1 cellular context compared by ENCODE assay signal in the genomic region with DNA sequence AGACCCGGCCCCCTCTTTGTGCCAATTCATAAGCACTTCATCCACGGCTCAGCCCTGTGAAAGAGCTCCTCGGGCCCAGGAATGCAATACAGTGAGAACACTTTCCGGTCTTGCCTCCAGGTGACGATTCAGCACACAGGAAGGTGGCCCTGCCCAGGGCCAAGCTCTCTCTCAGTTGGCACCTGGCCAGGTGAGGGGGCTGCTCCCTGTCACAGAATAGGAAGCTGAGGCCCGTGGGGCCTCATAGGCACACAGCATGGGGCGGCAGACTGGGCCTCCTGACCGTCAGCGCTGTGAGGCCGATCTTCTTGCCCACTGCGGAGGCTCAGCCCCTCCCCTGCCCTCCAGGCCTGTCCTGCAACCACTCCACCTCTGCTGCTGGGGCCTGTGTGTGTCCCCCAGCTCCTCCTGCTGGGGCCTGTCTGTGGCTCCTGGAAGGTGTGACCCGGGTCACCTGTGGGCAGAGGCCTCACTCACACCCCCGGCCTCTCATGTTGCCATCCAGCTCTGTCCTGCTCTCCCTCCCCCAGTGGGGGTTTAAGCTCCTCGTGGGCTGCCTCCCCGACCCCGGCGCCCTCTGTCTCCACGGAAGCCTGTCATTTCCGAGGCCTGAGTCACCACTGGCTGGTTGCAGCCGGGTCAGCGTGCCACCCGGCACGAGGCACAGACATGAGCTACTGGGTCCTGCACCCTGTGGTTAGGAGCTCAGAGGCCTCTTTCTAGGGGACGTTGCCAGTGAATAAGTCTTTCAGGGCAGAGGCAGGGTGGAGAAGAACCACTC.
TF ChIP-seq lines count a peak whose summit lies in the region.

No MANE protein-coding gene starts in this region.

TF ChIP-seq in GM23338, 12 proteins besides CTCF, POLR2A, EP300 and RAD21 (continued from another document):
- TF ChIP-seq, protein P1, sequence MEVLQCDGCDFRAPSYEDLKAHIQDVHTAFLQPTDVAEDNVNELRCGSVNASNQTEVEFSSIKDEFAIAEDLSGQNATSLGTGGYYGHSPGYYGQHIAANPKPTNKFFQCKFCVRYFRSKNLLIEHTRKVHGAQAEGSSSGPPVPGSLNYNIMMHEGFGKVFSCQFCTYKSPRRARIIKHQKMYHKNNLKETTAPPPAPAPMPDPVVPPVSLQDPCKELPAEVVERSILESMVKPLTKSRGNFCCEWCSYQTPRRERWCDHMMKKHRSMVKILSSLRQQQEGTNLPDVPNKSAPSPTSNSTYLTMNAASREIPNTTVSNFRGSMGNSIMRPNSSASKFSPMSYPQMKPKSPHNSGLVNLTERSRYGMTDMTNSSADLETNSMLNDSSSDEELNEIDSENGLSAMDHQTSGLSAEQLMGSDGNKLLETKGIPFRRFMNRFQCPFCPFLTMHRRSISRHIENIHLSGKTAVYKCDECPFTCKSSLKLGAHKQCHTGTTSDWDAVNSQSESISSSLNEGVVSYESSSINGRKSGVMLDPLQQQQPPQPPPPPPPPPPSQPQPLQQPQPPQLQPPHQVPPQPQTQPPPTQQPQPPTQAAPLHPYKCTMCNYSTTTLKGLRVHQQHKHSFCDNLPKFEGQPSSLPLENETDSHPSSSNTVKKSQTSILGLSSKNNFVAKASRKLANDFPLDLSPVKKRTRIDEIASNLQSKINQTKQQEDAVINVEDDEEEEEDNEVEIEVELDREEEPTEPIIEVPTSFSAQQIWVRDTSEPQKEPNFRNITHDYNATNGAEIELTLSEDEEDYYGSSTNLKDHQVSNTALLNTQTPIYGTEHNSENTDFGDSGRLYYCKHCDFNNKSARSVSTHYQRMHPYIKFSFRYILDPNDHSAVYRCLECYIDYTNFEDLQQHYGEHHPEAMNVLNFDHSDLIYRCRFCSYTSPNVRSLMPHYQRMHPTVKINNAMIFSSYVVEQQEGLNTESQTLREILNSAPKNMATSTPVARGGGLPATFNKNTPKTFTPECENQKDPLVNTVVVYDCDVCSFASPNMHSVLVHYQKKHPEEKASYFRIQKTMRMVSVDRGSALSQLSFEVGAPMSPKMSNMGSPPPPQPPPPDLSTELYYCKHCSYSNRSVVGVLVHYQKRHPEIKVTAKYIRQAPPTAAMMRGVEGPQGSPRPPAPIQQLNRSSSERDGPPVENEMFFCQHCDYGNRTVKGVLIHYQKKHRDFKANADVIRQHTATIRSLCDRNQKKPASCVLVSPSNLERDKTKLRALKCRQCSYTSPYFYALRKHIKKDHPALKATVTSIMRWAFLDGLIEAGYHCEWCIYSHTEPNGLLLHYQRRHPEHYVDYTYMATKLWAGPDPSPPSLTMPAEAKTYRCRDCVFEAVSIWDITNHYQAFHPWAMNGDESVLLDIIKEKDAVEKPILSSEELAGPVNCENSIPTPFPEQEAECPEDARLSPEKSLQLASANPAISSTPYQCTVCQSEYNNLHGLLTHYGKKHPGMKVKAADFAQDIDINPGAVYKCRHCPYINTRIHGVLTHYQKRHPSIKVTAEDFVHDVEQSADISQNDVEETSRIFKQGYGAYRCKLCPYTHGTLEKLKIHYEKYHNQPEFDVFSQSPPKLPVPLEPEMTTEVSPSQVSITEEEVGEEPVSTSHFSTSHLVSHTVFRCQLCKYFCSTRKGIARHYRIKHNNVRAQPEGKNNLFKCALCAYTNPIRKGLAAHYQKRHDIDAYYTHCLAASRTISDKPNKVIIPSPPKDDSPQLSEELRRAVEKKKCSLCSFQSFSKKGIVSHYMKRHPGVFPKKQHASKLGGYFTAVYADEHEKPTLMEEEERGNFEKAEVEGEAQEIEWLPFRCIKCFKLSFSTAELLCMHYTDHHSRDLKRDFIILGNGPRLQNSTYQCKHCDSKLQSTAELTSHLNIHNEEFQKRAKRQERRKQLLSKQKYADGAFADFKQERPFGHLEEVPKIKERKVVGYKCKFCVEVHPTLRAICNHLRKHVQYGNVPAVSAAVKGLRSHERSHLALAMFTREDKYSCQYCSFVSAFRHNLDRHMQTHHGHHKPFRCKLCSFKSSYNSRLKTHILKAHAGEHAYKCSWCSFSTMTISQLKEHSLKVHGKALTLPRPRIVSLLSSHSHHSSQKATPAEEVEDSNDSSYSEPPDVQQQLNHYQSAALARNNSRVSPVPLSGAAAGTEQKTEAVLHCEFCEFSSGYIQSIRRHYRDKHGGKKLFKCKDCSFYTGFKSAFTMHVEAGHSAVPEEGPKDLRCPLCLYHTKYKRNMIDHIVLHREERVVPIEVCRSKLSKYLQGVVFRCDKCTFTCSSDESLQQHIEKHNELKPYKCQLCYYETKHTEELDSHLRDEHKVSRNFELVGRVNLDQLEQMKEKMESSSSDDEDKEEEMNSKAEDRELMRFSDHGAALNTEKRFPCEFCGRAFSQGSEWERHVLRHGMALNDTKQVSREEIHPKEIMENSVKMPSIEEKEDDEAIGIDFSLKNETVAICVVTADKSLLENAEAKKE (CRISPR knock-in tag; IDR thresholded peaks at IDR 0.05) = no peak
- TF ChIP-seq ZNF114 (CRISPR knock-in tag; IDR thresholded peaks at IDR 0.05) (no peak), POLR2AphosphoS5 (IDR thresholded peaks at IDR 0.05; ENCODE audit: low read depth) (no peak), STAT1 (IDR thresholded peaks at IDR 0.05; ENCODE audit: unreplicated experiment) (no peak), NANOG (IDR thresholded peaks at IDR 0.05; ENCODE audit: borderline replicate concordance) (no peak)
